Comparison of ENCODE assay signal across 1 cellular context in the genomic region with DNA sequence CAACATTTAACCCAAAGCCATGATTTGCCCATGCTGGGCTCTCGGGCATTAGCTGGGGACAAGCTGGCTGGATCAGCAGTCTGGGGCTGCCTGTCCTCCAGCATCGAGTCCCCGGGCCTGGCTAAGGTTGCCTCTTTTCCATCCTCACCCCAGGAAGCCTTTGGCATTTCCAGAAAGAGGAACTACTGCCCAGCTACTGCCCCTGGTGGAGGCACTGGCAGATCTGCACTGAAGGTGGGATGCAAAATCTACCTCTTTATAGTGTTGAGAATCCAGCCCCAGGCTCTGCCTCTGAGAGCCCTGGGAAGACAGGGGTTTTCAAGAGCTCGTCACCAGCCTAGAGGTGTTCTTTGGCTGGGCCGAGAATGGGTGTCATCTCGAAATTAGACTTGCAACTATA.
TF ChIP-seq lines count a peak whose summit lies in the region.

No MANE protein-coding gene starts in this region.

TF ChIP-seq in HCT116, 20 proteins besides CTCF, POLR2A, EP300 and RAD21:
- TF ChIP-seq POLR2AphosphoS5 (IDR thresholded peaks at IDR 0.05; ENCODE audit: low read depth, low read length) (no peak), EGR1 (IDR thresholded peaks at IDR 0.05; ENCODE audit: low read depth) (no peak), JUND (IDR thresholded peaks at IDR 0.05) (no peak), ELF1 (IDR thresholded peaks at IDR 0.05; ENCODE audit: borderline replicate concordance, low read depth) (no peak), TCF7L2 (IDR thresholded peaks at IDR 0.05; ENCODE audit: borderline replicate concordance, extremely low read depth, insufficient read depth, insufficient read length) (no peak), EZH2 (IDR thresholded peaks at IDR 0.05) (no peak), CEBPB (IDR thresholded peaks at IDR 0.05; ENCODE audit: low read depth) (no peak), FOSL1 (IDR thresholded peaks at IDR 0.05; ENCODE audit: low read depth) (no peak), SIN3A (IDR thresholded peaks at IDR 0.05; ENCODE audit: low read depth) (no peak), ZNF274 (IDR thresholded peaks at IDR 0.05; ENCODE audit: low read depth, low read length) (no peak), EZH2phosphoT487 (IDR thresholded peaks at IDR 0.05; ENCODE audit: borderline replicate concordance) (no peak)
- TF ChIP-seq, protein P1, sequence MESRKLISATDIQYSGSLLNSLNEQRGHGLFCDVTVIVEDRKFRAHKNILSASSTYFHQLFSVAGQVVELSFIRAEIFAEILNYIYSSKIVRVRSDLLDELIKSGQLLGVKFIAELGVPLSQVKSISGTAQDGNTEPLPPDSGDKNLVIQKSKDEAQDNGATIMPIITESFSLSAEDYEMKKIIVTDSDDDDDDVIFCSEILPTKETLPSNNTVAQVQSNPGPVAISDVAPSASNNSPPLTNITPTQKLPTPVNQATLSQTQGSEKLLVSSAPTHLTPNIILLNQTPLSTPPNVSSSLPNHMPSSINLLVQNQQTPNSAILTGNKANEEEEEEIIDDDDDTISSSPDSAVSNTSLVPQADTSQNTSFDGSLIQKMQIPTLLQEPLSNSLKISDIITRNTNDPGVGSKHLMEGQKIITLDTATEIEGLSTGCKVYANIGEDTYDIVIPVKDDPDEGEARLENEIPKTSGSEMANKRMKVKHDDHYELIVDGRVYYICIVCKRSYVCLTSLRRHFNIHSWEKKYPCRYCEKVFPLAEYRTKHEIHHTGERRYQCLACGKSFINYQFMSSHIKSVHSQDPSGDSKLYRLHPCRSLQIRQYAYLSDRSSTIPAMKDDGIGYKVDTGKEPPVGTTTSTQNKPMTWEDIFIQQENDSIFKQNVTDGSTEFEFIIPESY (IDR thresholded peaks at IDR 0.05; ENCODE audit: extremely low read depth, insufficient replicate concordance, low read length) = no peak
- TF ChIP-seq, protein P2, sequence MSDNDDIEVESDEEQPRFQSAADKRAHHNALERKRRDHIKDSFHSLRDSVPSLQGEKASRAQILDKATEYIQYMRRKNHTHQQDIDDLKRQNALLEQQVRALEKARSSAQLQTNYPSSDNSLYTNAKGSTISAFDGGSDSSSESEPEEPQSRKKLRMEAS (IDR thresholded peaks at IDR 0.05) = no peak
